Comparison of ENCODE assay signal across 8 cellular contexts in the genomic region with DNA sequence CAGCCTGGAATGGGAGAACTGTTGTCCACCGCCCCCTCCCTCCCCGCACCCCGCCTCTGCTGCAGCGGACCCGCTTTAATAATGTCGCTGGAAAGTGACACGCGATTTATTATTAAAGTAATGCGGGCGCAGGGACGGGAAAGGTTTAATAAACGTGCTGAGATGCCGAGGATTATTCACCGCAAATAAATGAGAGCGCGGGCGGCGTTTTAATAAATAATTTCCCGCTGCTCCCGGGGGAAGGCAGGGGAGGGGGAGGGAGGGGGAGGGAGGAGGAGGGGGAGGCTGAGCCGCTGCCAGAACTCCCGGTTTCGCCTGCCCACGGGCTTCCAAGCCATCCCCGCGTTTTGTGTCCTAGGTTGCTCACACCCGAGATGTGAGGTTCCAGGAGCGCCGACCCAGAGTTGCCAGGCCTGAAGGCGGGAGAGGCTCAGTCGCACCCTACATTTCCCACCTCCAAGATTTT. TPM values are rescaled to one million over a fixed set of nuclear protein-coding genes. Genes with fewer than 3 reads are reported as not detected.
DNase-seq lines count a peak whose midpoint lies in the region; ATAC-seq and TF ChIP-seq lines count a peak whose summit lies in the region.

No MANE protein-coding gene starts in this region.

- no peak overlapping the region for H3K9ac ChIP-seq in iPS-15b (ENCODE audit: low read depth, low read length)

- peaks cover 30% of the 10 kb centered on the region for H3K4me1 Mint-ChIP-seq in activated CD4-positive, alpha-beta memory T cell treated with anti-CD3 and anti-CD28 coated beads, Interleukin-2, amount 10 ng/mL, durations not matched to agents 7 days and 5 days

- TF ChIP-seq CTCF in stomach (IDR thresholded peaks at IDR 0.05) = no peak

- TF ChIP-seq EP300 in stomach (IDR thresholded peaks at IDR 0.05) = no peak

- 0 to 2% (median 1%) methylated on average over 29 to 31 of the region's 31 CpGs for WGBS in stomach, 5 donors

- intact Hi-C loops in stomach (cut with DNase I; ENCODE audit: low total_unique reads) = no loop called here

- peaks cover 47% of the 10 kb centered on the region for H3K27me3 Mint-ChIP-seq in activated CD4-positive, alpha-beta memory T cell treated with anti-CD3 and anti-CD28 coated beads, Interleukin-2, amount 10 ng/mL, durations not matched to agents 7 days and 5 days

- no peaks in the 10 kb centered on the region for H3K36me3 Mint-ChIP-seq in activated CD4-positive, alpha-beta memory T cell treated with anti-CD3 and anti-CD28 coated beads, Interleukin-2, amount 10 ng/mL, durations not matched to agents 7 days and 5 days (ENCODE audit: low read depth)

- H3K9me3 ChIP-seq in iPS-15b (ENCODE audit: control insufficient read depth, insufficient read depth, low read length) (no peaks in the 10 kb centered on the region), stomach (no peaks in the 10 kb centered on the region)

- TF ChIP-seq POLR2A in stomach (IDR thresholded peaks at IDR 0.05) = no peak

- peak overlapping the region; percentile 89 to 100 (median 98) for H3K27ac ChIP-seq in stomach

- CTCF ChIA-PET in activated CD4-positive, alpha-beta memory T cell treated with anti-CD3 and anti-CD28 coated beads, Interleukin-2, amount 10 ng/mL, durations not matched to agents 7 days and 5 days (lab: Charles Lee) = interaction anchor here (0.8 to 23.6 kb wide), 7 partner anchors 8 to 75 kb away, joined by 3 to 515 read pairs (median 6); a partner anchor contains a TSS

- no peaks in the 10 kb centered on the region for H3K36me3 ChIP-seq in iPS-15b (ENCODE audit: control insufficient read depth, insufficient read depth, low read length)
- no peaks in the 10 kb centered on the region for H3K36me3 ChIP-seq in stomach

- no peak for ATAC-seq in GM18520 (IDR thresholded peaks at IDR 0.05; ENCODE audit: unreplicated experiment)

- H3K4me3 ChIP-seq in iPS-15b (ENCODE audit: low read depth, low read length) (peak overlapping the region; percentile 67), stomach (peak overlapping the region; percentile 52 to 74 (median 56))

- POLR2A ChIA-PET in activated CD4-positive, alpha-beta memory T cell treated with anti-CD3 and anti-CD28 coated beads, Interleukin-2, amount 10 ng/mL, durations not matched to agents 7 days and 5 days (lab: Charles Lee) = interaction anchor here (0.8 to 1.6 kb wide), 4 partner anchors 12 to 34 kb away, joined by 3 to 6 read pairs (median 3); no protein-coding TSS in a partner anchor

- no peaks in the 10 kb centered on the region for H3K9me3 Mint-ChIP-seq in activated CD4-positive, alpha-beta memory T cell treated with anti-CD3 and anti-CD28 coated beads, Interleukin-2, amount 10 ng/mL, durations not matched to agents 7 days and 5 days

- no peak overlapping the region for H3K27ac Mint-ChIP-seq in activated CD4-positive, alpha-beta memory T cell treated with anti-CD3 and anti-CD28 coated beads, Interleukin-2, amount 10 ng/mL, durations not matched to agents 7 days and 5 days

- H3K4me3 Mint-ChIP-seq in activated CD4-positive, alpha-beta memory T cell treated with anti-CD3 and anti-CD28 coated beads, Interleukin-2, amount 10 ng/mL, durations not matched to agents 7 days and 5 days = peak overlapping the region; percentile 77

- H3K4me1 ChIP-seq in iPS-15b (ENCODE audit: control insufficient read depth, insufficient read depth, low read length) (peaks cover 6% of the 10 kb centered on the region), stomach (peaks cover 40 to 69% (median 63%) of the 10 kb centered on the region in 4 donors)

- H3K27me3 ChIP-seq in iPS-15b (ENCODE audit: control insufficient read depth, insufficient read depth, low read length) (peaks cover 87% of the 10 kb centered on the region), stomach (peaks cover 0 to 60% (median 4%) of the 10 kb centered on the region in 3 donors)

- peak; percentile 26 for DNase-seq in SHP77 treated with DMSO at 0.1 percent for 48 hours (lab: John Stamatoyannopoulos, UW)
- no peak for DNase-seq in SHP77 (lab: John Stamatoyannopoulos, UW)
- DNase-seq in activated CD4-positive, alpha-beta memory T cell treated with anti-CD3 and anti-CD28 coated beads, Interleukin-2, amount 10 ng/mL, durations not matched to agents 7 days and 5 days = no peak
- DNase-seq in stomach = peak; percentile 42
- no peak for DNase-seq in stimulated activated CD4-positive, alpha-beta T cell treated with anti-CD3 and anti-CD28 coated beads, Interleukin-4, amount 100 ng/mL, for 4 hours
- DNase-seq in HT-29 (ENCODE audit: low spot score) = no peak

RNA-seq across cellular contexts. Expression of a gene that starts 5.1 kb away (rescaled TPM):
- total RNA-seq in activated CD4-positive, alpha-beta memory T cell treated with anti-CD3 and anti-CD28 coated beads, Interleukin-2, amount 10 ng/mL, durations not matched to agents 7 days and 5 days = under 1 TPM; 0.35 to 0.53 TPM
- total RNA-seq in stomach = 10 to 100 TPM in 2 of 5 donors, 1 to 10 TPM in 2, not detected in 1; 2.2 to 35.5 (median 14.8) TPM
- polyA plus RNA-seq in stomach = 10 to 100 TPM; 12.0 to 32.8 (median 12.0) TPM
- total RNA-seq in HT-29 (2014; rRNA removed; shearing (Covaris generic)) = 13.0 and 15.6 TPM in 2 replicates

RNA-seq across cellular contexts. Expression of a gene that starts 35.9 kb away (rescaled TPM):
- total RNA-seq in activated CD4-positive, alpha-beta memory T cell treated with anti-CD3 and anti-CD28 coated beads, Interleukin-2, amount 10 ng/mL, durations not matched to agents 7 days and 5 days = 10 to 100 TPM; 91.4 to 95.0 TPM
- total RNA-seq in stomach = 10 to 100 TPM in 4 of 5 donors, 1 to 10 TPM in 1; 9.9 to 60.4 (median 37.9) TPM
- 10 to 100 TPM; 11.1 to 20.7 (median 20.5) TPM for polyA plus RNA-seq in stomach
- 90.8 and 101 TPM in 2 replicates for total RNA-seq in HT-29 (2014; rRNA removed; shearing (Covaris generic))

RNA-seq across cellular contexts. Expression of a gene that starts 36.0 kb away (rescaled TPM):
- total RNA-seq in activated CD4-positive, alpha-beta memory T cell treated with anti-CD3 and anti-CD28 coated beads, Interleukin-2, amount 10 ng/mL, durations not matched to agents 7 days and 5 days = 1 to 10 TPM; 1.1 to 1.9 TPM
- 1 to 10 TPM in 1 of 5 donors, not detected in 4; 2.4 TPM for total RNA-seq in stomach
- under 1 TPM; 0.20 to 0.76 (median 0.75) TPM for polyA plus RNA-seq in stomach
- 6.3 and 7.4 TPM in 2 replicates for total RNA-seq in HT-29 (2014; rRNA removed; shearing (Covaris generic))

Comparison
In these comparisons a context has a peak if more than half of its experiments do, and no peak if none do; other contexts are left out.
1. DNase-seq: peak in SHP77 treated with DMSO at 0.1 percent for 48 hours (single experiment) and stomach (single experiment); none in SHP77 (0 of 2), activated CD4-positive, alpha-beta memory T cell treated with anti-CD3 and anti-CD28 coated beads, Interleukin-2, amount 10 ng/mL, durations not matched to agents 7 days and 5 days (single experiment), stimulated activated CD4-positive, alpha-beta T cell treated with anti-CD3 and anti-CD28 coated beads, Interleukin-4, amount 100 ng/mL, for 4 hours (0 of 2) and HT-29 (single experiment).